11 cellular contexts compared by ENCODE assay signal in the genomic region with DNA sequence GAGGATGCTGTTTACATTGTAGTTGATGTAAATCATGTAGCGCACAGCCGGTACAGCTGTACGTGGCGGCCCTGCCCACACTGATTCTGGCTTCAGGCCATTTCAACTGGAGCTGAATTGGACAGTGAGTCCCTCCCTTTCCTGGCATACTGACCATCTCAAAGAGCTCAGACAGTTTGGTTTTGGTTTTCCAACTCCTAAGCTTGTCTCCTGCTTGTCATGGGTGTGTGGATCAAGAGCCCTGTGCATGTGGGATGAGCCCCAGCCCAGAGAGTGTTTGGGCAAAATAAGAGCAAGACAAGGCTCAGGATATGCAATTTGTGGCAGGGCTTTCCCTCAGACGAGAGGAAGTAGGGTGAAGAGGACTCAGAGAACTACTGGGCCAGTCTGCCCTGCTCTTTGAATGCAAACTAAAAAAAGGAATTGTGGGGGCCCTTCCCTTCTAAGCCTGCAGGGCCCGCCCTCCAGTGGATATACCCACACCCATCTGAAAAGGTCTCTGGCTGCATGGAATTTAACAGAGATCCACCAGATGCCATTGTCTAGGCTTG. TPM values are rescaled to one million over a fixed set of nuclear protein-coding genes. Genes with fewer than 3 reads are reported as not detected.
DNase-seq lines count a peak whose midpoint lies in the region; ATAC-seq and TF ChIP-seq lines count a peak whose summit lies in the region.
"Had no signal": no experiment of that assay in that cellular context is flagged by ENCODE, and none has a peak within 500 bp of the region (broad histone marks: within the 10 kb centered on the region; RNA-seq: fewer than 3 reads in every experiment).

No MANE protein-coding gene starts in this region.

- no peaks in the 10 kb centered on the region for H3K36me3 Mint-ChIP-seq in MCF 10A (ENCODE audit: insufficient read depth, unreplicated experiment)
- H3K36me3 Mint-ChIP-seq: natural killer cell treated with Interleukin-12 subunit alpha and Interleukin-12 subunit beta and Interleukin-15 and Interleukin-18, amount 100 ng/mL, for 72 hours had no signal

- H3K9me3 Mint-ChIP-seq in MCF 10A (ENCODE audit: unreplicated experiment): no peaks in the 10 kb centered on the region
- H3K9me3 Mint-ChIP-seq: activated naive CD4-positive, alpha-beta T cell treated with anti-CD3 and anti-CD28 coated beads for 36 hours; natural killer cell treated with Interleukin-12 subunit alpha and Interleukin-12 subunit beta and Interleukin-15 and Interleukin-18, amount 100 ng/mL, for 72 hours had no signal

- H3K27me3 ChIP-seq in mammary epithelial cell (ENCODE audit: insufficient read depth, low read length) (peaks cover 5% of the 10 kb centered on the region), left lung (no peaks in the 10 kb centered on the region)

- CTCF ChIA-PET in MCF 10A (lab: Yijun Ruan, JAX): no interaction called here
- CTCF ChIA-PET in mammary epithelial cell (lab: Charles Lee; ENCODE audit: low non-redundant PET): no interaction called here

- no peak overlapping the region for H3K9ac ChIP-seq in mammary epithelial cell (ENCODE audit: insufficient read depth, low read length)

- no peak overlapping the region for H3K27ac Mint-ChIP-seq in MCF 10A (ENCODE audit: low read depth, unreplicated experiment)
- H3K27ac Mint-ChIP-seq: activated naive CD4-positive, alpha-beta T cell treated with anti-CD3 and anti-CD28 coated beads for 36 hours; natural killer cell treated with Interleukin-12 subunit alpha and Interleukin-12 subunit beta and Interleukin-15 and Interleukin-18, amount 100 ng/mL, for 72 hours had no signal

- H3K27ac ChIP-seq in mammary epithelial cell (ENCODE audit: insufficient read depth, low read depth, low read length) (no peak overlapping the region), left lung (no peak overlapping the region)

- H3K4me1 ChIP-seq in mammary epithelial cell (ENCODE audit: insufficient read depth, low read length) (no peaks in the 10 kb centered on the region), left lung (peaks cover 0 to 4% of the 10 kb centered on the region in 2 donors)

- H3K4me3 ChIP-seq in mammary epithelial cell (replicated peaks in 1 of 3; ENCODE audit: insufficient read depth in 1 of 3, low read depth in 2 of 3, low read length in 3 of 3) (no peak overlapping the region), left lung (no peak overlapping the region)

- H3K36me3 ChIP-seq in mammary epithelial cell (ENCODE audit: insufficient read depth, low read length): no peaks in the 10 kb centered on the region
- H3K36me3 ChIP-seq in left lung: no peaks in the 10 kb centered on the region

- in situ Hi-C loops in mammary epithelial cell (cut with MboI; ENCODE audit: low sequenced_read_pairs in 2 of 2): no loop called here

- H3K9me3 ChIP-seq in mammary epithelial cell (replicated peaks; ENCODE audit: insufficient read depth, low read length): no peaks in the 10 kb centered on the region
- H3K9me3 ChIP-seq in left lung: no peaks in the 10 kb centered on the region

- DNase-seq in MCF 10A (ENCODE audit: unreplicated experiment) (peak; percentile 18), mammary epithelial cell (no peak), brain pericyte (ENCODE audit: low read depth, low spot score) (peak; percentile 17), left lung (no peak), GM03348 (ENCODE audit: low spot score) (no peak), NCI-H524 treated with DMSO at 0.1 percent for 48 hours (lab: John Stamatoyannopoulos, UW) (no peak)
- no peak for DNase-seq in activated naive CD4-positive, alpha-beta T cell treated with Interleukin-2 at 50 U/mL for 16 hours
- DNase-seq: activated naive CD4-positive, alpha-beta T cell treated with anti-CD3 and anti-CD28 coated beads for 36 hours; KG1 had no signal

- no peaks in the 10 kb centered on the region for H3K27me3 Mint-ChIP-seq in MCF 10A (ENCODE audit: insufficient read depth, unreplicated experiment)

- ATAC-seq in left lung (peak; percentile 38), HG02938 (IDR thresholded peaks at IDR 0.05; ENCODE audit: unreplicated experiment) (no peak)
- ATAC-seq: natural killer cell treated with Interleukin-12 subunit alpha and Interleukin-12 subunit beta and Interleukin-15 and Interleukin-18, amount 100 ng/mL, for 72 hours had no signal

- H4K20me1 ChIP-seq in mammary epithelial cell (ENCODE audit: insufficient read depth, low read length): no peaks in the 10 kb centered on the region

- no TSS peak for BruUV-seq in MCF 10A (replicated peaks; lab: Mats Ljungman, UMichigan)
- BruUV-seq in mammary epithelial cell (replicated peaks; lab: Mats Ljungman, UMichigan): no TSS peak

- H3K4me2 ChIP-seq in mammary epithelial cell (ENCODE audit: insufficient read depth, low read depth, low read length): no peak overlapping the region

- no peaks in the 10 kb centered on the region for H3K4me1 Mint-ChIP-seq in MCF 10A (ENCODE audit: insufficient read depth, unreplicated experiment)

- H3K4me3 Mint-ChIP-seq in MCF 10A (ENCODE audit: unreplicated experiment): no peak overlapping the region
- H3K4me3 Mint-ChIP-seq: activated naive CD4-positive, alpha-beta T cell treated with anti-CD3 and anti-CD28 coated beads for 36 hours; natural killer cell treated with Interleukin-12 subunit alpha and Interleukin-12 subunit beta and Interleukin-15 and Interleukin-18, amount 100 ng/mL, for 72 hours had no signal

- 38% methylated on average over 4 of the region's 6 CpGs for whole genome bisulfite sequencing in mammary epithelial cell (ENCODE audit: low coverage, missing lambda C conversion rate)

- POLR2A ChIA-PET in MCF 10A (lab: Yijun Ruan, JAX): interaction anchor here (0.9 kb wide), 1 partner anchor 11 kb away, joined by 4 read pairs; no protein-coding TSS in a partner anchor

- H3K79me2 ChIP-seq in mammary epithelial cell (ENCODE audit: insufficient read depth, low read length): no peaks in the 10 kb centered on the region

- no peak for TF ChIP-seq CTCF in MCF 10A (IDR thresholded peaks at IDR 0.05; ENCODE audit: unreplicated experiment)
- TF ChIP-seq CTCF in mammary epithelial cell (conservative IDR thresholded peaks at IDR 0.05 in 1 of 2, IDR thresholded peaks at IDR 0.05 in 1 of 2; ENCODE audit: extremely low read depth in 1 of 2, insufficient read depth in 1 of 2, low read depth in 1 of 2, low read length in 2 of 2): no peak
- no peak for TF ChIP-seq CTCF in left lung (IDR thresholded peaks at IDR 0.05)

- dilution Hi-C loops in mammary epithelial cell (cut with HindIII; ENCODE audit: low sequenced_read_pairs): no loop called here

- H2AFZ ChIP-seq in mammary epithelial cell (ENCODE audit: low read depth, low read length): no peak overlapping the region

- intact Hi-C loops in MCF 10A (cut with micrococcal nuclease): no loop called here
- intact Hi-C loops in mammary epithelial cell (cut with micrococcal nuclease): no loop called here
- intact Hi-C loops in left lung (cut with DNase I): no loop called here

RNA-seq across cellular contexts. Expression of a gene that starts 13.3 kb away (rescaled TPM):
- total RNA-seq in MCF 10A (2022) (0.19 TPM in 1 of 2 replicates, not detected in the other), mammary epithelial cell (under 1 TPM; 0.05 to 0.67 TPM), left lung (1 to 10 TPM; 2.1 to 7.3 TPM)
- 0.01 TPM for polyA plus RNA-seq in mammary epithelial cell
- polyA minus RNA-seq in mammary epithelial cell: not detected

Comparison
In these comparisons a context has a peak if more than half of its experiments do, and no peak if none do; other contexts are left out.
1. DNase-seq: peak in MCF 10A (single experiment) and brain pericyte (single experiment); none in mammary epithelial cell (single experiment), left lung (0 of 2), GM03348 (single experiment), NCI-H524 treated with DMSO at 0.1 percent for 48 hours (single experiment) and activated naive CD4-positive, alpha-beta T cell treated with Interleukin-2 at 50 U/mL for 16 hours (single experiment).